ENCODE assay signal across 9 cellular contexts in genomic region chr20:38870733-38871559, GRCh38. TPM values are rescaled to one million over a fixed set of nuclear protein-coding genes. Genes with fewer than 3 reads are reported as not detected.
DNase-seq lines count a peak whose midpoint lies in the region; ATAC-seq and TF ChIP-seq lines count a peak whose summit lies in the region.
"Had no signal": no experiment of that assay in that cellular context is flagged by ENCODE, and none has a peak within 500 bp of the region (broad histone marks: within the 10 kb centered on the region; RNA-seq: fewer than 3 reads in every experiment).

No MANE protein-coding gene starts in this region.

- DNase-seq in GM03348 (ENCODE audit: low spot score), result peak; percentile 15
- peak; percentile 55 for DNase-seq in OCI-LY7 (ENCODE audit: low spot score)
- DNase-seq in mammary epithelial cell, result peak; percentile 44
- no peak for DNase-seq in neuronal stem cell (ENCODE audit: low spot score)
- no peak for DNase-seq in body of pancreas
- no peak for DNase-seq in 8988T
- no peak for DNase-seq in cortex of kidney (lab: John Stamatoyannopoulos, UW)
- DNase-seq: KBM-7 had no signal

- peak overlapping the region; percentile 41 for H3K18ac ChIP-seq in neuronal stem cell (ENCODE audit: low read length)

- H3K4me3 ChIP-seq in OCI-LY7 (ENCODE audit: low read depth, low read length, poor library complexity, severe bottlenecking), result peak overlapping the region; percentile 33
- no peak overlapping the region for H3K4me3 ChIP-seq in mammary epithelial cell (replicated peaks in 1 of 3; ENCODE audit: insufficient read depth in 1 of 3, low read depth in 2 of 3, low read length in 3 of 3)
- no peak overlapping the region for H3K4me3 ChIP-seq in neuronal stem cell (ENCODE audit: low read length in 2 of 2)
- H3K4me3 ChIP-seq in body of pancreas, result no peak overlapping the region

- intact Hi-C loops in OCI-LY7 (cut with micrococcal nuclease; ENCODE audit: unreplicated experiment) (no loop called here), mammary epithelial cell (cut with micrococcal nuclease) (no loop called here), body of pancreas (cut with DNase I) (no loop called here)

- H2BK5ac ChIP-seq in neuronal stem cell (ENCODE audit: low read length), result peak overlapping the region; percentile 59

- H3K14ac ChIP-seq in neuronal stem cell (ENCODE audit: low read length), result peak overlapping the region; percentile 58

- H3K27ac ChIP-seq in OCI-LY7 (ENCODE audit: low read depth, low read length, poor library complexity, severe bottlenecking) (peak overlapping the region; percentile 97), mammary epithelial cell (ENCODE audit: insufficient read depth, low read depth, low read length) (no peak overlapping the region), neuronal stem cell (replicated peaks; ENCODE audit: low read length) (no peak overlapping the region), body of pancreas (no peak overlapping the region)

- H2BK15ac ChIP-seq in neuronal stem cell (ENCODE audit: low read length), result no peak overlapping the region

- peak overlapping the region; percentile 67 for H3K4me2 ChIP-seq in OCI-LY7 (ENCODE audit: low read length)
- H3K4me2 ChIP-seq in mammary epithelial cell (ENCODE audit: insufficient read depth, low read depth, low read length), result no peak overlapping the region
- H3K4me2 ChIP-seq in neuronal stem cell (ENCODE audit: insufficient read depth, low read length, poor library complexity, severe bottlenecking), result no peak overlapping the region

- no peaks in the 10 kb centered on the region for H3K79me1 ChIP-seq in neuronal stem cell (ENCODE audit: low read depth, low read length)

- H3K79me2 ChIP-seq in OCI-LY7 (ENCODE audit: insufficient read depth, low read depth, low read length) (peaks cover 58% of the 10 kb centered on the region), mammary epithelial cell (ENCODE audit: insufficient read depth, low read length) (no peaks in the 10 kb centered on the region)

- ATAC-seq in body of pancreas, result no peak
- ATAC-seq in HG03432 (IDR thresholded peaks at IDR 0.05; ENCODE audit: unreplicated experiment), result no peak

- CTCF ChIA-PET in OCI-LY7 (lab: Charles Lee; ENCODE audit: unreplicated experiment), result interaction anchor here (0.6 to 1.6 kb wide), 4 partner anchors 10 to 13 kb away, joined by 3 to 8 read pairs (median 4); no protein-coding TSS in a partner anchor
- CTCF ChIA-PET in mammary epithelial cell (lab: Charles Lee; ENCODE audit: low non-redundant PET), result no interaction called here

- POLR2A ChIA-PET in OCI-LY7 (lab: Charles Lee), result interaction anchor here (0.5 to 4.7 kb wide), 5 partner anchors 9 to 65 kb away, joined by 3 to 36 read pairs (median 3); partner anchors contain the start of gene PPP1R16B

- no peaks in the 10 kb centered on the region for H3K9me2 ChIP-seq in OCI-LY7 (ENCODE audit: insufficient read depth, low read length)

- in situ Hi-C loops in mammary epithelial cell (cut with MboI; ENCODE audit: low sequenced_read_pairs in 2 of 2), result no loop called here

- H2BK120ac ChIP-seq in neuronal stem cell (ENCODE audit: low read depth, low read length), result no peak overlapping the region

- H3K9ac ChIP-seq in mammary epithelial cell (ENCODE audit: insufficient read depth, low read length) (no peak overlapping the region), neuronal stem cell (ENCODE audit: low read depth, low read length, poor library complexity) (no peak overlapping the region)

- H3K4me1 ChIP-seq in OCI-LY7 (ENCODE audit: insufficient read depth, low read length, poor library complexity, severe bottlenecking) (peaks cover 91% of the 10 kb centered on the region), mammary epithelial cell (ENCODE audit: insufficient read depth, low read length) (no peaks in the 10 kb centered on the region), neuronal stem cell (ENCODE audit: control insufficient read depth in 2 of 2, insufficient read depth in 1 of 2, low read depth in 1 of 2, low read length in 2 of 2) (peaks cover 4 to 9% of the 10 kb centered on the region in 2 donors), body of pancreas (peaks cover 11% of the 10 kb centered on the region)

- H3K9me3 ChIP-seq in OCI-LY7 (ENCODE audit: low read length) (peaks cover 4% of the 10 kb centered on the region; the same call in 1 of the 2 replicates), mammary epithelial cell (replicated peaks; ENCODE audit: insufficient read depth, low read length) (no peaks in the 10 kb centered on the region), neuronal stem cell (replicated peaks in 1 of 2; ENCODE audit: control insufficient read depth in 2 of 2, insufficient read depth in 1 of 2, low read depth in 1 of 2, low read length in 2 of 2) (peaks cover 0 to 2% of the 10 kb centered on the region in 2 donors), body of pancreas (no peaks in the 10 kb centered on the region)

- no peak overlapping the region for H3K4ac ChIP-seq in neuronal stem cell (ENCODE audit: low read length)

- no peak overlapping the region for H3K23ac ChIP-seq in neuronal stem cell (ENCODE audit: low read depth, low read length, poor library complexity)

- no peak overlapping the region for H4K91ac ChIP-seq in neuronal stem cell (ENCODE audit: low read depth, low read length, poor library complexity)

- H4K20me1 ChIP-seq in OCI-LY7 (ENCODE audit: insufficient read depth, low read length) (no peaks in the 10 kb centered on the region), mammary epithelial cell (ENCODE audit: insufficient read depth, low read length) (no peaks in the 10 kb centered on the region)

- dilution Hi-C loops in mammary epithelial cell (cut with HindIII; ENCODE audit: low sequenced_read_pairs), result loop anchor here (5.0 kb wide), 1 partner anchor 104 kb away; no protein-coding TSS in a partner anchor

- no TSS peak for BruUV-seq in OCI-LY7 (replicated peaks; lab: Mats Ljungman, UMichigan)
- no TSS peak for BruUV-seq in mammary epithelial cell (replicated peaks; lab: Mats Ljungman, UMichigan)

- peak overlapping the region; percentile 5 for H2AK5ac ChIP-seq in neuronal stem cell (ENCODE audit: low read depth, low read length)

- H3K36me3 ChIP-seq in OCI-LY7 (ENCODE audit: insufficient read depth, low read length), result peaks cover 10% of the 10 kb centered on the region
- no peaks in the 10 kb centered on the region for H3K36me3 ChIP-seq in mammary epithelial cell (ENCODE audit: insufficient read depth, low read length)
- H3K36me3 ChIP-seq in neuronal stem cell (replicated peaks in 1 of 2; ENCODE audit: control insufficient read depth in 2 of 2, insufficient read depth in 2 of 2, low read length in 2 of 2), result no peaks in the 10 kb centered on the region
- H3K36me3 ChIP-seq in body of pancreas (replicated peaks in 1 of 2; ENCODE audit: insufficient read depth in 1 of 2, low read depth in 2 of 2), result no peaks in the 10 kb centered on the region

- H4K8ac ChIP-seq in neuronal stem cell (ENCODE audit: low read depth, low read length), result no peak overlapping the region

- H2BK12ac ChIP-seq in neuronal stem cell (ENCODE audit: low read length), result no peak overlapping the region

- TF ChIP-seq POLR2A in body of pancreas (IDR thresholded peaks at IDR 0.05), result no peak

- WGBS in mammary epithelial cell (ENCODE audit: low coverage, missing lambda C conversion rate), result 67% methylated on average over 12 of the region's 12 CpGs
- WGBS in neuronal stem cell (ENCODE audit: extremely low coverage in 2 of 2, insufficient read length in 2 of 2, insufficient replicate concordance in 1 of 2), 2 donors, result no CpG with 5 or more reads among the region's 12 CpGs
- 43 to 53% methylated on average over 9 to 12 of the region's 12 CpGs for WGBS in body of pancreas, 2 donors

- no peak for TF ChIP-seq CTCF in OCI-LY7 (conservative IDR thresholded peaks at IDR 0.05; ENCODE audit: low read length)
- TF ChIP-seq CTCF in mammary epithelial cell (conservative IDR thresholded peaks at IDR 0.05 in 1 of 2, IDR thresholded peaks at IDR 0.05 in 1 of 2; ENCODE audit: extremely low read depth in 1 of 2, insufficient read depth in 1 of 2, low read depth in 1 of 2, low read length in 2 of 2), result no peak
- TF ChIP-seq CTCF in body of pancreas (IDR thresholded peaks at IDR 0.05), result no peak

- no peaks in the 10 kb centered on the region for H3K27me3 ChIP-seq in mammary epithelial cell (ENCODE audit: insufficient read depth, low read length)
- no peaks in the 10 kb centered on the region for H3K27me3 ChIP-seq in neuronal stem cell (ENCODE audit: control insufficient read depth in 3 of 3, insufficient read depth in 3 of 3, low read depth in 1 of 3, low read length in 3 of 3)
- no peaks in the 10 kb centered on the region for H3K27me3 ChIP-seq in body of pancreas

- no peak overlapping the region for H2AFZ ChIP-seq in OCI-LY7 (ENCODE audit: low read length)
- H2AFZ ChIP-seq in mammary epithelial cell (ENCODE audit: low read depth, low read length), result no peak overlapping the region
- H2AFZ ChIP-seq in neuronal stem cell (ENCODE audit: low read length), result no peak overlapping the region

RNA-seq across cellular contexts. Expression of gene FAM83D, which starts 55.3 kb away (rescaled TPM):
- total RNA-seq in OCI-LY7 (2014; rRNA removed; shearing (Covaris generic)), result 33.2 and 48.2 TPM in 2 replicates
- total RNA-seq in OCI-LY7 (2022), result 32.6 and 32.9 TPM in 2 replicates
- total RNA-seq in mammary epithelial cell, result 10 to 100 TPM in 1 of 2 donors, 1 to 10 TPM in 1; 3.7 to 29.9 TPM
- 52.5 TPM for polyA plus RNA-seq in mammary epithelial cell
- 31.5 TPM for polyA minus RNA-seq in mammary epithelial cell
- polyA plus RNA-seq in neuronal stem cell (2013, experiment 1 of 2), result 36.7 TPM
- 37.2 TPM for polyA plus RNA-seq in neuronal stem cell (2013, experiment 2 of 2)
- under 1 TPM in 1 of 2 donors, not detected in 1; 0.52 TPM for total RNA-seq in body of pancreas

Comparison
In these comparisons a context has a peak if more than half of its experiments do, and no peak if none do; other contexts are left out.
1. DNase-seq: peak in GM03348 (single experiment), OCI-LY7 (single experiment) and mammary epithelial cell (single experiment); none in neuronal stem cell (single experiment), body of pancreas (0 of 4), 8988T (single experiment) and cortex of kidney (single experiment).